15 cellular contexts compared by ENCODE assay signal in genomic region chr2:240896871-240897692, GRCh38. TPM values are rescaled to one million over a fixed set of nuclear protein-coding genes. Genes with fewer than 3 reads are reported as not detected.
DNase-seq lines count a peak whose midpoint lies in the region; ATAC-seq, FAIRE-seq and TF ChIP-seq lines count a peak whose summit lies in the region.
"Had no signal": no experiment of that assay in that cellular context is flagged by ENCODE, and none has a peak within 500 bp of the region (broad histone marks: within the 10 kb centered on the region; RNA-seq: fewer than 3 reads in every experiment).

No MANE protein-coding gene starts in this region.

- H3F3A ChIP-seq in GM23338 (replicated peaks; ENCODE audit: low read depth) (no peaks in the 10 kb centered on the region), PC-3 (ENCODE audit: low read length, unreplicated experiment) (no peaks in the 10 kb centered on the region)

- H3K4me3 Mint-ChIP-seq in GM23338 = no peak overlapping the region

- WGBS in A549 (ENCODE audit: missing lambda C conversion rate) = 91% methylated on average over 9 of the region's 23 CpGs

- H4K20me1 ChIP-seq in GM23338 (replicated peaks; ENCODE audit: insufficient read depth) = no peaks in the 10 kb centered on the region
- no peaks in the 10 kb centered on the region for H4K20me1 ChIP-seq in PC-3 (ENCODE audit: low read length)

- H3K27me3 ChIP-seq in GM23338 (ENCODE audit: insufficient read depth) (no peaks in the 10 kb centered on the region), PC-3 (ENCODE audit: low read length) (no peaks in the 10 kb centered on the region)

- no peak for TF ChIP-seq RAD21 in A549 (conservative IDR thresholded peaks at IDR 0.05 in 1 of 2, IDR thresholded peaks at IDR 0.05 in 1 of 2)

- BruUV-seq in PC-3 (replicated peaks; lab: Mats Ljungman, UMichigan) = no TSS peak

- H3K4me3 ChIP-seq in A549 (no peak overlapping the region), GM23338 (no peak overlapping the region), PC-3 (ENCODE audit: low read length) (no peak overlapping the region)

- H3K79me2 ChIP-seq in GM23338 (replicated peaks; ENCODE audit: insufficient read depth) = no peaks in the 10 kb centered on the region
- H3K79me2 ChIP-seq in PC-3 (ENCODE audit: low read length) = no peaks in the 10 kb centered on the region

- peaks cover 14% of the 10 kb centered on the region for H3K27me3 Mint-ChIP-seq in GM23338 (ENCODE audit: insufficient read depth, low read depth, poor library complexity)

- H3K9me2 ChIP-seq in GM23338 (ENCODE audit: insufficient read depth) = no peaks in the 10 kb centered on the region
- no peaks in the 10 kb centered on the region for H3K9me2 ChIP-seq in PC-3 (replicated peaks; ENCODE audit: low read length)

- H3K4me2 ChIP-seq in A549 = 0 out of 3 replicates have a peak overlapping the region, but pooled peaks have one; percentile 6
- H3K4me2 ChIP-seq in GM23338 = no peak overlapping the region
- no peak overlapping the region for H3K4me2 ChIP-seq in PC-3 (ENCODE audit: low read length)

- peaks cover 21% of the 10 kb centered on the region for H3K4me1 ChIP-seq in A549
- H3K4me1 ChIP-seq in GM23338 (ENCODE audit: insufficient read depth) = no peaks in the 10 kb centered on the region
- peaks cover 20% of the 10 kb centered on the region for H3K4me1 ChIP-seq in PC-3 (ENCODE audit: insufficient read depth, low read length)

- no peaks in the 10 kb centered on the region; the same call in 2 of the 3 replicates for H3K4me1 Mint-ChIP-seq in GM23338

- H2AFZ ChIP-seq in GM23338 (no peak overlapping the region), PC-3 (ENCODE audit: low read length) (no peak overlapping the region)

- no peak overlapping the region for H3K27ac Mint-ChIP-seq in GM23338

- TF ChIP-seq EP300 in A549 (IDR thresholded peaks at IDR 0.05) = no peak

- TF ChIP-seq CTCF in A549 (IDR thresholded peaks at IDR 0.05) (no peak), GM23338 (conservative IDR thresholded peaks at IDR 0.05; ENCODE audit: low read depth in 2 of 2) (no peak), PC-3 (conservative IDR thresholded peaks at IDR 0.05; ENCODE audit: low read depth, low read length) (no peak)

- no peaks in the 10 kb centered on the region for H3K36me3 Mint-ChIP-seq in GM23338 (ENCODE audit: low read depth)

- CTCF ChIA-PET in A549 (lab: Yijun Ruan, JAX) (interaction anchor here (1.3 to 8.6 kb wide), 2 partner anchors 16 to 45 kb away, joined by 5 to 43 read pairs; no protein-coding TSS in a partner anchor), PC-3 (lab: Charles Lee) (no interaction called here)

- no peak overlapping the region for H3K9ac ChIP-seq in PC-3 (ENCODE audit: low read length)

- ATAC-seq in A549 (no peak), GM23338 (peak; percentile 9; the same call in 1 of the 3 replicates), PC-3 (no peak), left lobe of liver (peak; percentile 63), GM18909 (IDR thresholded peaks at IDR 0.05; ENCODE audit: poor library complexity, unreplicated experiment) (no peak), GM19455 (IDR thresholded peaks at IDR 0.05; ENCODE audit: unreplicated experiment) (no peak)

- intact Hi-C loops in PC-3 (cut with micrococcal nuclease) = no loop called here

- no peak for FAIRE-seq in A549 (lab: Jason Lieb, UNC)
- FAIRE-seq: H54 had no signal

- no peak for TF ChIP-seq POLR2A in A549 (IDR thresholded peaks at IDR 0.05; ENCODE audit: low read length)

- no peaks in the 10 kb centered on the region for H3K9me3 ChIP-seq in A549
- H3K9me3 ChIP-seq in PC-3 (ENCODE audit: low read length) = no peaks in the 10 kb centered on the region

- POLR2A ChIA-PET in A549 (lab: Yijun Ruan, JAX) (no interaction called here), PC-3 (lab: Charles Lee; ENCODE audit: unreplicated experiment) (no interaction called here)

- H3K36me3 ChIP-seq in GM23338 (ENCODE audit: insufficient read depth) (no peaks in the 10 kb centered on the region), PC-3 (ENCODE audit: low read depth, low read length) (no peaks in the 10 kb centered on the region)

- H3K27ac ChIP-seq in A549 (no peak overlapping the region), GM23338 (ENCODE audit: low read depth) (no peak overlapping the region), PC-3 (ENCODE audit: low read length) (no peak overlapping the region)

- DNase-seq in A549 (ENCODE audit: low read depth in 1 of 2, low spot score in 1 of 2) = no peak
- no peak for DNase-seq in GM23338 (ENCODE audit: low spot score)
- DNase-seq in PC-3 = peak; percentile 9
- peak; percentile 87 for DNase-seq in left lobe of liver (ENCODE audit: low spot score)
- no peak for DNase-seq in anterior cingulate cortex (lab: John Stamatoyannopoulos, UW)
- DNase-seq in ecto neural progenitor cell (ENCODE audit: low spot score) = no peak
- DNase-seq: activated T-cell treated with anti-CD3 and anti-CD28 coated beads, Interleukin-2, amount 50 U/mL, for 1 hour; cortex of kidney; EL; stimulated activated CD4-positive, alpha-beta T cell treated with anti-CD3 and anti-CD28 coated beads, Interleukin-2, amount 100 ng/mL, for 24 hours; T-helper 1 cell had no signal

- peaks cover 10% of the 10 kb centered on the region; the same call in 1 of the 3 replicates for H3K9me3 Mint-ChIP-seq in GM23338

TF ChIP-seq in A549, 52 proteins besides CTCF, POLR2A, EP300 and RAD21:
- TF ChIP-seq NFE2L2 (conservative IDR thresholded peaks at IDR 0.05; ENCODE audit: low read length) (no peak), TFCP2L1 (CRISPR knock-in tag; IDR thresholded peaks at IDR 0.05) (no peak)
TF ChIP-seq in A549: peak in this region for 0.

TF ChIP-seq in GM23338, 12 proteins besides CTCF, POLR2A, EP300 and RAD21 (continues in another document):
- TF ChIP-seq NANOG (IDR thresholded peaks at IDR 0.05; ENCODE audit: borderline replicate concordance) (no peak), CREB1 (CRISPR knock-in tag; IDR thresholded peaks at IDR 0.05; ENCODE audit: low read depth) (no peak), EZH2phosphoT487 (IDR thresholded peaks at IDR 0.05; ENCODE audit: unreplicated experiment) (no peak), ZNF331 (CRISPR knock-in tag; IDR thresholded peaks at IDR 0.05; ENCODE audit: low read depth) (no peak), JUNB (IDR thresholded peaks at IDR 0.05; ENCODE audit: unreplicated experiment) (no peak), ZNF114 (CRISPR knock-in tag; IDR thresholded peaks at IDR 0.05) (no peak)
- TF ChIP-seq, protein P1, sequence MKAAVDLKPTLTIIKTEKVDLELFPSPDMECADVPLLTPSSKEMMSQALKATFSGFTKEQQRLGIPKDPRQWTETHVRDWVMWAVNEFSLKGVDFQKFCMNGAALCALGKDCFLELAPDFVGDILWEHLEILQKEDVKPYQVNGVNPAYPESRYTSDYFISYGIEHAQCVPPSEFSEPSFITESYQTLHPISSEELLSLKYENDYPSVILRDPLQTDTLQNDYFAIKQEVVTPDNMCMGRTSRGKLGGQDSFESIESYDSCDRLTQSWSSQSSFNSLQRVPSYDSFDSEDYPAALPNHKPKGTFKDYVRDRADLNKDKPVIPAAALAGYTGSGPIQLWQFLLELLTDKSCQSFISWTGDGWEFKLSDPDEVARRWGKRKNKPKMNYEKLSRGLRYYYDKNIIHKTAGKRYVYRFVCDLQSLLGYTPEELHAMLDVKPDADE (IDR thresholded peaks at IDR 0.05) = no peak

RNA-seq across cellular contexts. Expression of gene MAB21L4, which starts 1.1 kb away (rescaled TPM):
- not detected in 2 replicates for polyA plus RNA-seq in A549 (2011; rRNA removed)
- 0.03 and 0.04 TPM in 2 replicates for polyA plus RNA-seq in A549 (2012; cell fraction: cytosol; rRNA removed)
- 0.05 TPM in 1 of 2 replicates, not detected in the other for polyA plus RNA-seq in A549 (2012; cell fraction: nucleus; rRNA removed)
- polyA plus RNA-seq in A549 (2017; fragmentation: RNase III; extraction: RNeasy Plus Mini Kit Qiagen cat#74134 plus additional on column Dnase treatment) = not detected in 3 replicates
- not detected in 2 replicates for polyA minus RNA-seq in A549 (2011; rRNA and poly(A)+ RNA removed)
- not detected in 2 replicates for total RNA-seq in GM23338 (2014; rRNA removed; shearing (Covaris generic))
- 0.10 TPM in 1 of 2 replicates, not detected in the other for polyA plus RNA-seq in GM23338 (2016; fragmentation: Nextera tagmentation; extraction: Ambion mirVana)
- total RNA-seq in PC-3 (2014; rRNA removed) = 0.12 and 1.0 TPM in 2 replicates
- total RNA-seq in left lobe of liver = 19.3 TPM
- total RNA-seq: pulmonary artery endothelial cell had no signal

RNA-seq across cellular contexts. Expression of gene CROCC2, which starts 9.1 kb away (rescaled TPM):
- polyA plus RNA-seq in A549 (2011; rRNA removed) (not detected in 2 replicates), A549 (2017; fragmentation: RNase III; extraction: RNeasy Plus Mini Kit Qiagen cat#74134 plus additional on column Dnase treatment) (not detected in 3 replicates), GM23338 (2016; fragmentation: Nextera tagmentation; extraction: Ambion mirVana) (not detected in 2 replicates)
- not detected in 2 replicates for polyA plus RNA-seq in A549 (2012; cell fraction: cytosol; rRNA removed)
- 0.01 and 0.04 TPM in 2 replicates for polyA plus RNA-seq in A549 (2012; cell fraction: nucleus; rRNA removed)
- polyA minus RNA-seq in A549 (2011; rRNA and poly(A)+ RNA removed) = not detected in 2 replicates
- not detected in 2 replicates for total RNA-seq in GM23338 (2014; rRNA removed; shearing (Covaris generic))
- total RNA-seq in PC-3 (2014; rRNA removed) (not detected in 2 replicates), left lobe of liver (0.05 TPM)
- total RNA-seq: pulmonary artery endothelial cell had no signal

RNA-seq across cellular contexts. Expression of gene AGXT, which starts 28.5 kb away (rescaled TPM):
- polyA plus RNA-seq in A549 (2011; rRNA removed) (not detected in 2 replicates), A549 (2017; fragmentation: RNase III; extraction: RNeasy Plus Mini Kit Qiagen cat#74134 plus additional on column Dnase treatment) (not detected in 3 replicates), GM23338 (2016; fragmentation: Nextera tagmentation; extraction: Ambion mirVana) (not detected in 2 replicates)
- not detected in 2 replicates for polyA plus RNA-seq in A549 (2012; cell fraction: cytosol; rRNA removed)
- polyA plus RNA-seq in A549 (2012; cell fraction: nucleus; rRNA removed) = not detected in 2 replicates
- not detected in 2 replicates for polyA minus RNA-seq in A549 (2011; rRNA and poly(A)+ RNA removed)
- not detected in 2 replicates for total RNA-seq in GM23338 (2014; rRNA removed; shearing (Covaris generic))
- total RNA-seq in PC-3 (2014; rRNA removed) (not detected in 2 replicates), left lobe of liver (1,805 TPM)
- total RNA-seq: pulmonary artery endothelial cell had no signal

Comparison
In these comparisons a context has a peak if more than half of its experiments do, and no peak if none do; other contexts are left out.
1. ATAC-seq: peak in GM23338 (single experiment) and left lobe of liver (single experiment); none in A549 (0 of 2), PC-3 (single experiment), GM18909 (single experiment) and GM19455 (single experiment).
2. DNase-seq: peak in PC-3 (single experiment) and left lobe of liver (single experiment); none in A549 (0 of 2), GM23338 (single experiment), anterior cingulate cortex (0 of 58) and ecto neural progenitor cell (single experiment).
3. RNA of gene MAB21L4, which starts 1.1 kb away (total RNA-seq): 19.3 TPM in left lobe of liver (single experiment); 0.12 to 1.0 TPM in PC-3 and not detected in GM23338; every median in the first group is over 10 times any median in the second.
4. RNA of gene AGXT, which starts 28.5 kb away (total RNA-seq): 1,805 TPM in left lobe of liver (single experiment); not detected in GM23338 and not detected in PC-3; every median in the first group is over 1,000 times any median in the second.